ENCODE assay signal across 1 cellular context in the genomic region with DNA sequence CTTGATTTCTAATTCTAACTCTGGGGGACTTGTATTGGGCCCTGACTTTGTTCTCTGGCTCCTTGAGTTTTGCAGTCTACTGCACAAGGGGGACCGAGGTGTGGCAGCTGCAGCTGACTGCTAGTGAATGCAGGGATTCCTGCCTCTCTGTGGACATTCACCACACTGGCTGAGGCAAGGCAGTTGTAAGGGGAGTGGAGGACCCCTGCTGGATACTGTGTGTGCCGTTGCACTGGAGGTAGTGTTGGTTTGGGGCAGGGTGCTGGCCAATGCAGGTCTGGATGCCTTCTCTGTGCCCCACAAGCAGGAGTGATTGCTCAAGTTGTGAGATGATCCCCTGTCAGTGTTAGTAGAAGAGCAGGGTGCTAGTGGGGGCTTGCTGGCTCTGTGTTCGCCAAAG.
TF ChIP-seq lines count a peak whose summit lies in the region.

No MANE protein-coding gene starts in this region.

TF ChIP-seq in WTC11, 78 proteins besides CTCF, POLR2A, EP300 and RAD21 (continued from another document):
- no peak for TF ChIP-seq STAT6 (CRISPR knock-in tag; conservative IDR thresholded peaks at IDR 0.05; ENCODE audit: low read depth)
- no peak for TF ChIP-seq MLX (CRISPR knock-in tag; IDR thresholded peaks at IDR 0.05)
- no peak for TF ChIP-seq NR3C1 (CRISPR knock-in tag; conservative IDR thresholded peaks at IDR 0.05; ENCODE audit: low read depth)
